In genomic region chr1:230308039-230308438, GRCh38 we compare ENCODE assay signal across 10 cellular contexts.
DNase-seq lines count a peak whose midpoint lies in the region; TF ChIP-seq lines count a peak whose summit lies in the region.
"Had no signal": no experiment of that assay in that cellular context is flagged by ENCODE, and none has a peak within 500 bp of the region (broad histone marks: within the 10 kb centered on the region; RNA-seq: fewer than 3 reads in every experiment).

No MANE protein-coding gene starts in this region.

- peaks cover 24% of the 10 kb centered on the region for H3K4me1 Mint-ChIP-seq in activated T-helper 2 cell treated with anti-CD3 and anti-CD28 coated beads, Interferon-gamma antibody, Interleukin-2, Interleukin-4, amounts not matched to agents 10 μg/mL and 5 μg/mL and 100 μg/mL, durations not matched to agents 14 hours and 24 hours and 36 hours (ENCODE audit: low read depth)

- DNase-seq in GM03348 (ENCODE audit: low spot score) (peak; percentile 39), RPMI7951 (ENCODE audit: low read depth) (peak; percentile 93), fibroblast of mammary gland (ENCODE audit: low read depth) (peak; percentile 88), pulmonary artery endothelial cell (ENCODE audit: low read depth, low spot score) (peak; percentile 83), NCI-H128 (lab: John Stamatoyannopoulos, UW; ENCODE audit: unreplicated experiment) (no peak), epidermal melanocyte (ENCODE audit: insufficient read length, low spot score) (no peak), medulla oblongata (ENCODE audit: extremely low spot score) (no peak)
- no peak for DNase-seq in activated T-helper 2 cell treated with anti-CD3 and anti-CD28 coated beads, Interferon-gamma antibody, Interleukin-2, Interleukin-4, amounts not matched to agents 10 μg/mL and 5 μg/mL and 100 μg/mL, durations not matched to agents 14 hours and 24 hours and 36 hours (ENCODE audit: low spot score)
- DNase-seq: GOT3, NCI-H1105 had no signal

- no peak overlapping the region for H3K4me3 ChIP-seq in fibroblast of mammary gland (ENCODE audit: control insufficient read depth, low read depth, low read length)

- no peaks in the 10 kb centered on the region for H3K9me3 Mint-ChIP-seq in activated T-helper 2 cell treated with anti-CD3 and anti-CD28 coated beads, Interferon-gamma antibody, Interleukin-2, Interleukin-4, amounts not matched to agents 10 μg/mL and 5 μg/mL and 100 μg/mL, durations not matched to agents 14 hours and 24 hours and 36 hours

- TF ChIP-seq CTCF in fibroblast of mammary gland (conservative IDR thresholded peaks at IDR 0.05; ENCODE audit: control insufficient read depth, insufficient read depth, low read depth, low read length): no peak

- no peak overlapping the region for H3K4me3 Mint-ChIP-seq in activated T-helper 2 cell treated with anti-CD3 and anti-CD28 coated beads, Interferon-gamma antibody, Interleukin-2, Interleukin-4, amounts not matched to agents 10 μg/mL and 5 μg/mL and 100 μg/mL, durations not matched to agents 14 hours and 24 hours and 36 hours (ENCODE audit: low read depth)

- no peak overlapping the region for H3K27ac Mint-ChIP-seq in activated T-helper 2 cell treated with anti-CD3 and anti-CD28 coated beads, Interferon-gamma antibody, Interleukin-2, Interleukin-4, amounts not matched to agents 10 μg/mL and 5 μg/mL and 100 μg/mL, durations not matched to agents 14 hours and 24 hours and 36 hours

- intact Hi-C loops in activated T-helper 2 cell treated with anti-CD3 and anti-CD28 coated beads, Interferon-gamma antibody, Interleukin-2, Interleukin-4, amounts not matched to agents 10 μg/mL and 5 μg/mL and 100 μg/mL, durations not matched to agents 14 hours and 24 hours and 36 hours (cut with micrococcal nuclease): loop anchor here (5.0 kb wide), 1 partner anchor 241 kb away; the partner anchor contains the start of gene GALNT2

- H3K27me3 Mint-ChIP-seq in activated T-helper 2 cell treated with anti-CD3 and anti-CD28 coated beads, Interferon-gamma antibody, Interleukin-2, Interleukin-4, amounts not matched to agents 10 μg/mL and 5 μg/mL and 100 μg/mL, durations not matched to agents 14 hours and 24 hours and 36 hours (ENCODE audit: low read depth): peaks cover 2% of the 10 kb centered on the region

- H3K36me3 Mint-ChIP-seq in activated T-helper 2 cell treated with anti-CD3 and anti-CD28 coated beads, Interferon-gamma antibody, Interleukin-2, Interleukin-4, amounts not matched to agents 10 μg/mL and 5 μg/mL and 100 μg/mL, durations not matched to agents 14 hours and 24 hours and 36 hours (ENCODE audit: low read depth): no peaks in the 10 kb centered on the region

Comparison
In these comparisons a context has a peak if more than half of its experiments do, and no peak if none do; other contexts are left out.
1. DNase-seq: peak in GM03348 (single experiment), RPMI7951 (single experiment), fibroblast of mammary gland (single experiment) and pulmonary artery endothelial cell (single experiment); none in activated T-helper 2 cell treated with anti-CD3 and anti-CD28 coated beads, Interferon-gamma antibody, Interleukin-2, Interleukin-4, amounts not matched to agents 10 μg/mL and 5 μg/mL and 100 μg/mL, durations not matched to agents 14 hours and 24 hours and 36 hours (single experiment), NCI-H128 (single experiment), epidermal melanocyte (single experiment) and medulla oblongata (single experiment).